ENCODE assay signal across 9 cellular contexts in the genomic region with DNA sequence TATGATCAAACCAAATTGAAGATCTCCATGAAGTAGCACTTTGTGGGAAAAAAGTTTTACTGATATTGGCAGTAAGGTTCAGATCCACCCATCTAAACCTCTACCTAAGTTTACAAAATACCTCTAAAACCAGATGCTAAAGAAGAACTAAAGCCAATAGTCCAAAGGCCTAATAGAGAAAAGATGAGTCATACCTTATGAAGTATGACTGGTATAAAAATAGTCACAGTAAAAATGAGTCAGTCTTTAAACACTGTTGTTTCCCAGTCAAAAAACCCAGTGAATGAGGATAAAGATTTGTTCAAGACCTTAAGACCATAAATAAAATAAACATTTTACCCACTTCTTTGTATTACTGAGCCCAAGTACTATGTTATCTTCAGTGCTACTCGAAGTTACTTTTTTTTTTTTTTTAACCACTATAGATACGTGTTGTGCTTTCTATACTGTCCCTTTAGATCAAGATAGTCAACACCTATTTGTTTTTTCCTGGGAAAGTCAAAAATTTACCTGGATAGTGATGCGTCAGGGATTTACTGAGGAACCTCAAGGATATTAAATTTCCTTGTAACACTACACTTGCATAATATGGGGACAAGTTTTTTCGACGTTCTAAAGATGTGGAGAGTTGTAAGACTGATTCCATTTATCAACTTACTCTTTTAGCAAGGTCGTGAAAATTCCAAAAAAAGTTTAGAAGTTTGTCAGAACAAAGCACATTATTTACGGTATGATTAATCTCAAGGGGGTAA.
DNase-seq lines count a peak whose midpoint lies in the region; ATAC-seq, FAIRE-seq and TF ChIP-seq lines count a peak whose summit lies in the region.
"Had no signal": no experiment of that assay in that cellular context is flagged by ENCODE, and none has a peak within 500 bp of the region (broad histone marks: within the 10 kb centered on the region; RNA-seq: fewer than 3 reads in every experiment).

No MANE protein-coding gene starts in this region.

- H3K9me3 ChIP-seq in astrocyte (ENCODE audit: insufficient read depth, low read depth, low read length), result peaks cover 3% of the 10 kb centered on the region
- H3K9me3 ChIP-seq: pancreas had no signal

- H3K36me3 Mint-ChIP-seq in activated naive CD4-positive, alpha-beta T cell treated with anti-CD3 and anti-CD28 coated beads, Interleukin-2, amount 50 U/mL, for 24 hours, result no peaks in the 10 kb centered on the region
- H3K36me3 Mint-ChIP-seq in astrocyte (ENCODE audit: low read depth, unreplicated experiment), result no peaks in the 10 kb centered on the region

- peak overlapping the region; percentile 32 for H3K4me3 ChIP-seq in astrocyte (ENCODE audit: insufficient read depth, low read depth, low read length)
- H3K4me3 ChIP-seq: pancreas had no signal

- no peak overlapping the region for H2AFZ ChIP-seq in astrocyte (ENCODE audit: low read depth, low read length)

- peaks cover 8% of the 10 kb centered on the region for H3K4me1 ChIP-seq in astrocyte (ENCODE audit: insufficient read depth, low read length)
- H3K4me1 ChIP-seq: pancreas had no signal

- H3K4me2 ChIP-seq in astrocyte (ENCODE audit: low read length), result peak overlapping the region; percentile 71

- H3K4me1 Mint-ChIP-seq in activated naive CD4-positive, alpha-beta T cell treated with anti-CD3 and anti-CD28 coated beads, Interleukin-2, amount 50 U/mL, for 24 hours, result peaks cover 13% of the 10 kb centered on the region
- H3K4me1 Mint-ChIP-seq in astrocyte (ENCODE audit: low read depth, unreplicated experiment), result peaks cover 17% of the 10 kb centered on the region

- no peaks in the 10 kb centered on the region for H3K36me3 ChIP-seq in astrocyte (ENCODE audit: insufficient read depth, low read length)
- H3K36me3 ChIP-seq: pancreas had no signal

- no peak for TF ChIP-seq CTCF in astrocyte (IDR thresholded peaks at IDR 0.05; ENCODE audit: insufficient read depth, low read depth, low read length)

- H3K27me3 ChIP-seq in astrocyte (ENCODE audit: insufficient read depth, low read length), result no peaks in the 10 kb centered on the region
- H3K27me3 ChIP-seq: pancreas had no signal

- H3K79me2 ChIP-seq in astrocyte (ENCODE audit: insufficient read depth, low read length), result no peaks in the 10 kb centered on the region

- H3K27ac Mint-ChIP-seq in activated naive CD4-positive, alpha-beta T cell treated with anti-CD3 and anti-CD28 coated beads, Interleukin-2, amount 50 U/mL, for 24 hours, result peak overlapping the region; percentile 71
- peak overlapping the region; percentile 58 for H3K27ac Mint-ChIP-seq in astrocyte (ENCODE audit: unreplicated experiment)

- H3K27ac ChIP-seq in astrocyte (ENCODE audit: low read depth, low read length), result peak overlapping the region; percentile 71
- H3K27ac ChIP-seq: pancreas had no signal

- ATAC-seq in HG03159 (IDR thresholded peaks at IDR 0.05; ENCODE audit: unreplicated experiment), result peak; percentile 96

- H3K9ac ChIP-seq in astrocyte (ENCODE audit: low read length), result peak overlapping the region; percentile 1

- no peaks in the 10 kb centered on the region for H4K20me1 ChIP-seq in astrocyte (ENCODE audit: insufficient read depth, low read length)

- peak; percentile 43 for FAIRE-seq in astrocyte (lab: Jason Lieb, UNC)
- no peak for FAIRE-seq in urothelium cell line (lab: Jason Lieb, UNC)
- FAIRE-seq: pancreas had no signal

- peaks cover 14% of the 10 kb centered on the region for H3K27me3 Mint-ChIP-seq in activated naive CD4-positive, alpha-beta T cell treated with anti-CD3 and anti-CD28 coated beads, Interleukin-2, amount 50 U/mL, for 24 hours
- no peaks in the 10 kb centered on the region for H3K27me3 Mint-ChIP-seq in astrocyte (ENCODE audit: low read depth, unreplicated experiment)

- H3K9me3 Mint-ChIP-seq in activated naive CD4-positive, alpha-beta T cell treated with anti-CD3 and anti-CD28 coated beads, Interleukin-2, amount 50 U/mL, for 24 hours, result no peaks in the 10 kb centered on the region
- H3K9me3 Mint-ChIP-seq in astrocyte (ENCODE audit: unreplicated experiment), result peaks cover 1% of the 10 kb centered on the region

- peak overlapping the region; percentile 33 for H3K4me3 Mint-ChIP-seq in activated naive CD4-positive, alpha-beta T cell treated with anti-CD3 and anti-CD28 coated beads, Interleukin-2, amount 50 U/mL, for 24 hours
- H3K4me3 Mint-ChIP-seq in astrocyte (ENCODE audit: unreplicated experiment), result no peak overlapping the region

- no peak for DNase-seq in activated naive CD4-positive, alpha-beta T cell (lab: John Stamatoyannopoulos, UW)
- DNase-seq in astrocyte (ENCODE audit: low read depth) (peak; percentile 90), urothelium cell line (ENCODE audit: low spot score) (peak; percentile 49), NCI-H1436 (lab: John Stamatoyannopoulos, UW) (no peak), occipital lobe (lab: John Stamatoyannopoulos, UW) (no peak), NCI-H526 treated with DMSO at 0.1 percent for 48 hours (lab: John Stamatoyannopoulos, UW) (no peak)
- DNase-seq: pancreas had no signal

Comparison
In these comparisons a context has a peak if more than half of its experiments do, and no peak if none do; other contexts are left out.
1. DNase-seq: peak in astrocyte (single experiment) and urothelium cell line (single experiment); none in activated naive CD4-positive, alpha-beta T cell (0 of 4), NCI-H1436 (single experiment), occipital lobe (single experiment) and NCI-H526 treated with DMSO at 0.1 percent for 48 hours (single experiment).